36 cellular contexts compared by ENCODE assay signal in genomic region chr13:98156259-98156658, GRCh38. TPM values are rescaled to one million over a fixed set of nuclear protein-coding genes. Genes with fewer than 3 reads are reported as not detected.
"Had no signal": no experiment of that assay in that cellular context is flagged by ENCODE, and none has a peak within 500 bp of the region (broad histone marks: within the 10 kb centered on the region; RNA-seq: fewer than 3 reads in every experiment).

No MANE protein-coding gene starts in this region.

- H3K36me3 ChIP-seq: neural progenitor cell, ovary, spleen, suprapubic skin, transverse colon, upper lobe of right lung, uterus had no signal

- H3K4me3 Mint-ChIP-seq: natural killer cell; nephron; neural progenitor cell; stimulated activated memory B cell treated with anti-CD40 and anti-IgM and Interleukin-4, amounts not matched to agents 10 μg/mL and 1 μg/mL and 100 μg/mL, for 72 hours; stimulated activated naive CD8-positive, alpha-beta T cell treated with anti-CD3 and anti-CD28 coated beads, Interleukin-15, amount 100 ng/mL, for 72 hours had no signal

- H3K27ac Mint-ChIP-seq: natural killer cell; stimulated activated memory B cell treated with anti-CD40 and anti-IgM and Interleukin-4, amounts not matched to agents 10 μg/mL and 1 μg/mL and 100 μg/mL, for 72 hours; stimulated activated naive CD8-positive, alpha-beta T cell treated with anti-CD3 and anti-CD28 coated beads, Interleukin-15, amount 100 ng/mL, for 72 hours had no signal

- DNase-seq: natural killer cell; occipital lobe; ovary; posterior cingulate gyrus; psoas muscle; spleen; stimulated activated CD4-positive, alpha-beta T cell treated with anti-CD3 and anti-CD28 coated beads, Interleukin-12 subunit alpha, Interleukin-12 subunit beta, amount 100 ng/mL, for 4 hours; stimulated activated CD4-positive, alpha-beta T cell treated with anti-CD3 and anti-CD28 coated beads, Interleukin-1b, Interleukin-23, amount 100 ng/mL, for 48 hours; stimulated activated CD4-positive, alpha-beta T cell treated with anti-CD3 and anti-CD28 coated beads, Interleukin-4, amount 100 ng/mL, for 1 hour; stimulated activated CD4-positive, alpha-beta T cell treated with anti-CD3 and anti-CD28 coated beads, Interleukin-4, amount 100 ng/mL, for 4 hours; stimulated activated CD8-positive, alpha-beta memory T cell treated with anti-CD3 and anti-CD28 coated beads, Interleukin-4, amount 100 ng/mL, for 48 hours; stimulated activated naive CD4-positive, alpha-beta T cell; stimulated activated naive CD8-positive, alpha-beta T cell treated with anti-CD3 and anti-CD28 coated beads, Interleukin-15, amount 100 ng/mL, for 72 hours; stimulated activated naive CD8-positive, alpha-beta T cell treated with anti-CD3 and anti-CD28 coated beads, Interleukin-15, Interleukin-2, amounts not matched to agents 100 U/mL and 50 U/mL, for 24 hours; substantia nigra; tibial artery; transverse colon; upper lobe of right lung; uterus had no signal

- H3K4me2 ChIP-seq: neural progenitor cell, smooth muscle cell had no signal

- H3K36me3 Mint-ChIP-seq: natural killer cell; stimulated activated memory B cell treated with anti-CD40 and anti-IgM and Interleukin-4, amounts not matched to agents 10 μg/mL and 1 μg/mL and 100 μg/mL, for 72 hours had no signal

- H3K27me3 ChIP-seq: neural progenitor cell, ovary, spleen, suprapubic skin, testis, tibial artery, transverse colon, upper lobe of right lung, uterus had no signal

- H3K27ac ChIP-seq: neural progenitor cell, ovary, parathyroid adenoma, psoas muscle, skin epidermis, spleen, suprapubic skin, testis, tibial artery, transverse colon, upper lobe of right lung, uterus had no signal

- H3K9me3 ChIP-seq: ovary, psoas muscle, spleen, suprapubic skin, testis, tibial artery, transverse colon, upper lobe of right lung, uterus had no signal

- H3K4me1 ChIP-seq: neural progenitor cell, parathyroid adenoma, psoas muscle, suprapubic skin, testis, transverse colon, upper lobe of right lung, uterus had no signal

- H3K27me3 Mint-ChIP-seq: progenitor cell of endocrine pancreas, type B pancreatic cell had no signal

- H3K4me1 Mint-ChIP-seq: natural killer cell; stimulated activated memory B cell treated with anti-CD40 and anti-IgM and Interleukin-4, amounts not matched to agents 10 μg/mL and 1 μg/mL and 100 μg/mL, for 72 hours; stimulated activated naive CD8-positive, alpha-beta T cell treated with anti-CD3 and anti-CD28 coated beads, Interleukin-15, amount 100 ng/mL, for 72 hours had no signal

- H2AFZ ChIP-seq: neural progenitor cell, parathyroid adenoma had no signal

- H3K9ac ChIP-seq: neural progenitor cell, parathyroid adenoma had no signal

- H3K9me3 Mint-ChIP-seq: natural killer cell; nephron; stimulated activated memory B cell treated with anti-CD40 and anti-IgM and Interleukin-4, amounts not matched to agents 10 μg/mL and 1 μg/mL and 100 μg/mL, for 72 hours; stimulated activated naive CD8-positive, alpha-beta T cell treated with anti-CD3 and anti-CD28 coated beads, Interleukin-15, amount 100 ng/mL, for 72 hours had no signal

- H3K4me3 ChIP-seq: neural progenitor cell, ovary, psoas muscle, skin epidermis, smooth muscle cell, spleen, suprapubic skin, testis, tibial artery, transverse colon, upper lobe of right lung, uterus had no signal

- ATAC-seq: natural killer cell; psoas muscle; right cardiac atrium; sciatic nerve; stimulated activated memory B cell treated with anti-CD40 and anti-IgM and Interleukin-4, amounts not matched to agents 10 μg/mL and 1 μg/mL and 100 μg/mL, for 72 hours; stimulated activated naive CD8-positive, alpha-beta T cell treated with anti-CD3 and anti-CD28 coated beads, Interleukin-15, amount 100 ng/mL, for 72 hours; stimulated activated naive CD8-positive, alpha-beta T cell treated with anti-CD3 and anti-CD28 coated beads, Interleukin-15, Interleukin-2, amounts not matched to agents 100 U/mL and 50 U/mL, for 24 hours had no signal

RNA-seq across cellular contexts. Expression of gene RNF113B, which starts 20.8 kb away (rescaled TPM):
- total RNA-seq: natural killer cell, occipital lobe, osteoblast, ovary, progenitor cell of endocrine pancreas, psoas muscle, renal cortical epithelial cell, right cardiac atrium, sciatic nerve, smooth muscle cell, spleen, suprapubic skin, transverse colon, upper lobe of right lung, urinary bladder, uterus had no signal
- polyA plus RNA-seq: neural cell, psoas muscle, right cardiac atrium, spleen, thymus, urinary bladder had no signal
